29 cellular contexts compared by ENCODE assay signal in the genomic region with DNA sequence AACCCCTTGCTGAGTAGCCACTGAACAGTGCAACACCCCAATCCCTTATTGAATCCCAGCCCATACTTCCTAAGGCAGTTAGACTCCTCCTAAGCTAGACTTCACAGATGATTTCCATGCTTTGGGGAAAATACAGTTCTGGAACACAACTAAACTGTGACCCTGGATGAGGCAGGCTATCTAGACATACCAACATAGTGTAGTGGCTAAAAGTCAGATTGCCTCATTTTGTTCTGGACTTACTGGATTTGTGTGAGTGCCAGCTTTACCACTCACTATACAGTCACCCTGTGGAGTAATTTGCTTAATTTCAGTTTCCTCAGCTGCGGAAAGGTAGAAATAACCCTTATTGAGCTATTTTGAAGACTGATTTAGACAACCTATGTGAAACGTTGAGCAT.
"Had no signal": no experiment of that assay in that cellular context is flagged by ENCODE, and none has a peak within 500 bp of the region (broad histone marks: within the 10 kb centered on the region; RNA-seq: fewer than 3 reads in every experiment).

No MANE protein-coding gene starts in this region.

- ATAC-seq: effector memory CD8-positive, alpha-beta T cell; esophagus mucosa; foreskin keratinocyte; gastrocnemius medialis; gastroesophageal sphincter; heart left ventricle; heart right ventricle had no signal

- H3K4me1 Mint-ChIP-seq: endodermal cell had no signal

- H3K4me3 Mint-ChIP-seq: dendritic cell treated with granulocyte-macrophage colony-stimulating factor and Interleukin-4, amounts not matched to agents 40 ng/mL and 50 ng/mL, for 4 days; effector memory CD8-positive, alpha-beta T cell; endodermal cell had no signal

- H3K27ac ChIP-seq: colonic mucosa, coronary artery, dorsolateral prefrontal cortex, epithelial cell of prostate, esophagus muscularis mucosa, esophagus squamous epithelium, foreskin keratinocyte, gastrocnemius medialis, gastroesophageal sphincter, heart left ventricle, heart right ventricle had no signal

- H3K36me3 ChIP-seq: colonic mucosa, esophagus muscularis mucosa, esophagus squamous epithelium, gastrocnemius medialis, gastroesophageal sphincter, heart left ventricle, heart right ventricle had no signal

- H3K9me3 Mint-ChIP-seq: endodermal cell had no signal

- DNase-seq: colonic mucosa; cortex of kidney; dermis blood vessel endothelial cell; dorsolateral prefrontal cortex; effector CD4-positive, alpha-beta T cell; effector CD8-positive, alpha-beta T cell; effector memory CD4-positive, alpha-beta T cell; effector memory CD8-positive, alpha-beta T cell; endodermal cell; erythroblast; esophagus squamous epithelium; foreskin fibroblast; foreskin keratinocyte; foreskin melanocyte; gastrocnemius medialis; glutamatergic neuron; head of caudate nucleus; heart left ventricle; heart right ventricle had no signal

- H3K4me1 ChIP-seq: colonic mucosa, esophagus muscularis mucosa, esophagus squamous epithelium, foreskin keratinocyte, gastrocnemius medialis, gastroesophageal sphincter, heart left ventricle, heart right ventricle had no signal

- H3K9me3 ChIP-seq: colonic mucosa, esophagus muscularis mucosa, gastrocnemius medialis, gastroesophageal sphincter had no signal

- H3K27me3 ChIP-seq: colonic mucosa, esophagus muscularis mucosa, esophagus squamous epithelium, foreskin keratinocyte, gastrocnemius medialis, gastroesophageal sphincter, heart left ventricle, heart right ventricle had no signal

- FAIRE-seq: colon, endometrium, endothelial cell of umbilical vein, frontal cortex had no signal

- H3K4me3 ChIP-seq: colonic mucosa, coronary artery, dorsolateral prefrontal cortex, esophagus muscularis mucosa, esophagus squamous epithelium, gastrocnemius medialis, gastroesophageal sphincter, heart left ventricle, heart right ventricle had no signal

- H3K27me3 Mint-ChIP-seq: dendritic cell treated with granulocyte-macrophage colony-stimulating factor and Interleukin-4, amounts not matched to agents 40 ng/mL and 50 ng/mL, for 4 days; effector memory CD8-positive, alpha-beta T cell had no signal

- H3K27ac Mint-ChIP-seq: dendritic cell treated with granulocyte-macrophage colony-stimulating factor and Interleukin-4, amounts not matched to agents 40 ng/mL and 50 ng/mL, for 4 days; effector memory CD8-positive, alpha-beta T cell; endodermal cell had no signal
